In the genomic region with DNA sequence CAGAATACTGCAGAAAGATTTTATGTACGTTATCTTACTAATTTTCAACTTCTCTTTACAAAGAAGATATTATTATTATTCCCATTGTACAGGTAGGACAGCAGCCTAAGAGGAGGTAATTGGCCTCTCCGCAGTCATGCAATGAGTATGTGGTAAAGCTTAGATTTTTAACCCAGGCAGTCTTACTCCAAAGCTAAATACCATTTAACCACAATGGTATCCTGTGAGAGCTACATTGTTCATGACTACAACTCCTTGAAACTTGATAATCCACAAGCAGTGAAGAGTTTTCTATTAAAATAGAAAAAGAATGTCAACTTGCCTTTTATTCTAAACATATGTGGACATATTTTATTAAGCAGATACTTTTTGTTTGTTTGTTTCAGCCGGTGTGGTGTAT, we compare ENCODE assay signal across 23 cellular contexts.
"Had no signal": no experiment of that assay in that cellular context is flagged by ENCODE, and none has a peak within 500 bp of the region (broad histone marks: within the 10 kb centered on the region; RNA-seq: fewer than 3 reads in every experiment).

No MANE protein-coding gene starts in this region.

- H3K36me3 ChIP-seq: ascending aorta, cardiac muscle cell, MG63 had no signal

- H3K4me2 ChIP-seq: SK-N-SH had no signal

- H3K27me3 ChIP-seq: ascending aorta, cardiac muscle cell, MG63 had no signal

- H3K4me3 ChIP-seq: ascending aorta, cardiac muscle cell, MG63 had no signal

- H3K9me2 ChIP-seq: SK-N-SH had no signal

- H3K4me1 ChIP-seq: ascending aorta had no signal

- H3K9me3 ChIP-seq: ascending aorta, MG63, SK-N-SH had no signal

- H3K27ac ChIP-seq: ascending aorta, cardiac muscle cell, VCaP had no signal

- H3K9ac ChIP-seq: SK-N-SH had no signal

- DNase-seq: activated CD4-positive, alpha-beta memory T cell treated with anti-CD3 and anti-CD28 coated beads for 36 hours; activated CD4-positive, alpha-beta T cell treated with anti-CD3 and anti-CD28 coated beads, Interleukin-2, amount 10 ng/mL, durations not matched to agents 7 days and 5 days; activated CD4-positive, CD25-positive, alpha-beta regulatory T cell; activated CD8-positive, alpha-beta memory T cell treated with anti-CD3 and anti-CD28 coated beads for 24 hours; activated effector memory CD4-positive, alpha-beta T cell treated with anti-CD3 and anti-CD28 coated beads, Interleukin-2, amount 50 U/mL, for 16 hours; activated naive CD4-positive, alpha-beta T cell treated with Interleukin-2 at 50 U/mL for 16 hours; activated naive CD8-positive, alpha-beta T cell treated with anti-CD3 and anti-CD28 coated beads, Interleukin-2, amount 50 U/mL, for 24 hours; activated T-cell treated with anti-CD3 and anti-CD28 coated beads, Interleukin-2, amount 50 U/mL, for 4 hours; amniotic stem cell; MG63; MV-4-11; NCI-H1436; NCI-H1694 treated with DMSO at 0.1 percent for 48 hours; NCI-H2171; NCI-H526; NK-92 treated with Interleukin-12 subunit alpha and Interleukin-12 subunit beta, amount 100 ng/mL, for 24 hours; OCI-M1; RPMI8226; SK-N-SH; T-helper 1 cell had no signal
